9 cellular contexts compared by ENCODE assay signal in genomic region chr2:172429351-172429968, GRCh38. TPM values are rescaled to one million over a fixed set of nuclear protein-coding genes. Genes with fewer than 3 reads are reported as not detected.
DNase-seq lines count a peak whose midpoint lies in the region; ATAC-seq, FAIRE-seq and TF ChIP-seq lines count a peak whose summit lies in the region.
"Had no signal": no experiment of that assay in that cellular context is flagged by ENCODE, and none has a peak within 500 bp of the region (broad histone marks: within the 10 kb centered on the region; RNA-seq: fewer than 3 reads in every experiment).

No MANE protein-coding gene starts in this region.

- H3K9me3 Mint-ChIP-seq in stimulated activated effector memory CD8-positive, alpha-beta T cell treated with anti-CD3 and anti-CD28 coated beads, Interleukin-12 subunit alpha, Interleukin-12 subunit beta, amount 100 ng/mL, for 72 hours = no peaks in the 10 kb centered on the region

- peak in 2 of 3 experiments; percentile 3 to 28 for DNase-seq in NCI-H1417 (lab: John Stamatoyannopoulos, UW)
- no peak for DNase-seq in NCI-H1417 treated with DMSO at 0.1 percent for 48 hours (lab: John Stamatoyannopoulos, UW)
- no peak for DNase-seq in adipocyte (ENCODE audit: low read depth)
- no peak for DNase-seq in kidney epithelial cell (ENCODE audit: low read depth)
- DNase-seq in stimulated activated effector memory CD8-positive, alpha-beta T cell treated with anti-CD3 and anti-CD28 coated beads, Interleukin-12 subunit alpha, Interleukin-12 subunit beta, amount 100 ng/mL, for 72 hours (ENCODE audit: low spot score in 2 of 2) = no peak
- no peak for DNase-seq in stimulated activated CD4-positive, alpha-beta T cell treated with anti-CD3 and anti-CD28 coated beads, Interleukin-2, amount 100 ng/mL, for 48 hours
- DNase-seq in D721Med (ENCODE audit: insufficient read length, low spot score) = no peak
- DNase-seq: activated CD8-positive, alpha-beta memory T cell treated with anti-CD3 and anti-CD28 coated beads, Interleukin-2, amount 10 ng/mL, durations not matched to agents 7 days and 5 days had no signal

- H3K36me3 ChIP-seq in adipocyte (ENCODE audit: control insufficient read depth, insufficient read depth, low read length, severe bottlenecking) (no peaks in the 10 kb centered on the region), kidney epithelial cell (ENCODE audit: control insufficient read depth, insufficient read depth, low read length) (no peaks in the 10 kb centered on the region)

- peaks cover 6% of the 10 kb centered on the region for H3K4me1 ChIP-seq in adipocyte (ENCODE audit: control insufficient read depth, insufficient read depth, low read length)

- no peak for ATAC-seq in stimulated activated effector memory CD8-positive, alpha-beta T cell treated with anti-CD3 and anti-CD28 coated beads, Interleukin-12 subunit alpha, Interleukin-12 subunit beta, amount 100 ng/mL, for 72 hours
- ATAC-seq in HG03342 (IDR thresholded peaks at IDR 0.05; ENCODE audit: unreplicated experiment) = no peak
- ATAC-seq: activated CD8-positive, alpha-beta memory T cell treated with anti-CD3 and anti-CD28 coated beads, Interleukin-2, amount 10 ng/mL, durations not matched to agents 7 days and 5 days had no signal

- H3K9me3 ChIP-seq in adipocyte (ENCODE audit: control insufficient read depth, low read length) = no peaks in the 10 kb centered on the region

- peak overlapping the region; percentile 56 for H3K9ac ChIP-seq in adipocyte (ENCODE audit: low read length)

- H3K4me1 Mint-ChIP-seq in stimulated activated effector memory CD8-positive, alpha-beta T cell treated with anti-CD3 and anti-CD28 coated beads, Interleukin-12 subunit alpha, Interleukin-12 subunit beta, amount 100 ng/mL, for 72 hours = peaks cover 55% of the 10 kb centered on the region

- peak overlapping the region; percentile 69 for H3K4me3 Mint-ChIP-seq in stimulated activated effector memory CD8-positive, alpha-beta T cell treated with anti-CD3 and anti-CD28 coated beads, Interleukin-12 subunit alpha, Interleukin-12 subunit beta, amount 100 ng/mL, for 72 hours

- H3K4me3 ChIP-seq in adipocyte (ENCODE audit: low read length) (peak overlapping the region; percentile 80), kidney epithelial cell (ENCODE audit: low read depth, low read length) (peak overlapping the region; percentile 75)

- peaks cover 35% of the 10 kb centered on the region for H3K27me3 ChIP-seq in adipocyte (replicated peaks; ENCODE audit: control insufficient read depth, insufficient read depth, low read length)
- no peaks in the 10 kb centered on the region for H3K27me3 ChIP-seq in kidney epithelial cell (ENCODE audit: control insufficient read depth, insufficient read depth, low read length)

- FAIRE-seq in D721Med (lab: Jason Lieb, UNC) = no peak

- peak overlapping the region; percentile 3 for H3K27ac Mint-ChIP-seq in stimulated activated effector memory CD8-positive, alpha-beta T cell treated with anti-CD3 and anti-CD28 coated beads, Interleukin-12 subunit alpha, Interleukin-12 subunit beta, amount 100 ng/mL, for 72 hours
- H3K27ac Mint-ChIP-seq: activated CD8-positive, alpha-beta memory T cell treated with anti-CD3 and anti-CD28 coated beads, Interleukin-2, amount 10 ng/mL, durations not matched to agents 7 days and 5 days had no signal

- H3K36me3 Mint-ChIP-seq in stimulated activated effector memory CD8-positive, alpha-beta T cell treated with anti-CD3 and anti-CD28 coated beads, Interleukin-12 subunit alpha, Interleukin-12 subunit beta, amount 100 ng/mL, for 72 hours = no peaks in the 10 kb centered on the region
- H3K36me3 Mint-ChIP-seq: activated CD8-positive, alpha-beta memory T cell treated with anti-CD3 and anti-CD28 coated beads, Interleukin-2, amount 10 ng/mL, durations not matched to agents 7 days and 5 days had no signal

- TF ChIP-seq CTCF in kidney epithelial cell (IDR thresholded peaks at IDR 0.05; ENCODE audit: insufficient read depth, low read length, poor library complexity, severe bottlenecking) (peak; percentile 41), D721Med (IDR thresholded peaks at IDR 0.05; ENCODE audit: insufficient read depth, missing control alignments) (no peak)

RNA-seq across cellular contexts. Expression of gene ITGA6, which starts 2.1 kb away (rescaled TPM):
- 82.3 and 94.7 TPM in 2 replicates for total RNA-seq in kidney epithelial cell

Comparison
In these comparisons a context has a peak if more than half of its experiments do, and no peak if none do; other contexts are left out.
1. DNase-seq: peak in NCI-H1417 (2 of 3); none in NCI-H1417 treated with DMSO at 0.1 percent for 48 hours (single experiment), adipocyte (single experiment), kidney epithelial cell (single experiment), stimulated activated effector memory CD8-positive, alpha-beta T cell treated with anti-CD3 and anti-CD28 coated beads, Interleukin-12 subunit alpha, Interleukin-12 subunit beta, amount 100 ng/mL, for 72 hours (0 of 2), stimulated activated CD4-positive, alpha-beta T cell treated with anti-CD3 and anti-CD28 coated beads, Interleukin-2, amount 100 ng/mL, for 48 hours (0 of 2) and D721Med (single experiment).